In the genomic region with DNA sequence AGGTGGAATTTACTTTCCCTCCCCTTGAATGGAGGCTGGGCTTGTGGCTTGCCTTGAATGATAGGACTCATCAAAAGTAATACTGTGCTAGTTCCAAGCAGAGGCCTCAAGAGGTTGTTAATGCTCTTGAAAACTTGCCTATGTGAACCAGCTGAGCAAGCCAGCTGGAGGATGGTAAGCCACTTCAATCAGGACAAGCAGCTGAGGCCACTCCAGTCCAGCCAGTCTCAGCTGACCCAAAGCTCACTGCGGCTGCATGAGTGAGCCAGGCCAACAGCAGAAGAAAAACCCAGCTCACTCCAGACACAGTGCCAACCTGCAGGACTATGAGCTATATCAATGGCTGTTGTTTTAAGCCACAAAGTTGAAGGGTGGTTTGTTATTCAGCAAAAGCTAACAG, we compare ENCODE assay signal across 12 cellular contexts.
A peak's percentile ranks its signal among the peaks of the same experiment; 100 is the strongest.
DNase-seq lines count a peak whose midpoint lies in the region; ATAC-seq and TF ChIP-seq lines count a peak whose summit lies in the region.
"Had no signal": no experiment of that assay in that cellular context is flagged by ENCODE, and none has a peak within 500 bp of the region (broad histone marks: within the 10 kb centered on the region; RNA-seq: fewer than 3 reads in every experiment).

No MANE protein-coding gene starts in this region.

- DNase-seq in NCI-H510A treated with DMSO at 0.1 percent for 48 hours (lab: John Stamatoyannopoulos, UW) (peak; percentile 83), renal cortical epithelial cell (ENCODE audit: low read depth) (peak; percentile 68), foreskin fibroblast (no peak), NCI-H446 (lab: John Stamatoyannopoulos, UW) (no peak)
- DNase-seq: CD8-positive, alpha-beta memory T cell; NCI-H69 had no signal

- ATAC-seq in GM19397 (IDR thresholded peaks at IDR 0.05; ENCODE audit: unreplicated experiment) (peak; percentile 44), HG02943 (IDR thresholded peaks at IDR 0.05; ENCODE audit: low read depth, unreplicated experiment) (peak; percentile 52), GM19455 (IDR thresholded peaks at IDR 0.05; ENCODE audit: unreplicated experiment) (no peak), HG02973 (IDR thresholded peaks at IDR 0.05; ENCODE audit: unreplicated experiment) (no peak)

- no peak overlapping the region for H3K4me3 ChIP-seq in foreskin fibroblast (ENCODE audit: low read depth in 1 of 2, low read length in 2 of 2)
- H3K4me3 ChIP-seq: SK-N-MC, tibial nerve had no signal

- no peak for TF ChIP-seq CTCF in foreskin fibroblast (IDR thresholded peaks at IDR 0.05; ENCODE audit: low read depth, low read length)

Comparison
In these comparisons a context has a peak if more than half of its experiments do, and no peak if none do; other contexts are left out.
1. ATAC-seq: peak in GM19397 (single experiment) and HG02943 (single experiment); none in GM19455 (single experiment) and HG02973 (single experiment).
2. DNase-seq: peak in NCI-H510A treated with DMSO at 0.1 percent for 48 hours (single experiment) and renal cortical epithelial cell (single experiment); none in foreskin fibroblast (0 of 2) and NCI-H446 (0 of 2).